ENCODE assay signal across 19 cellular contexts in the genomic region with DNA sequence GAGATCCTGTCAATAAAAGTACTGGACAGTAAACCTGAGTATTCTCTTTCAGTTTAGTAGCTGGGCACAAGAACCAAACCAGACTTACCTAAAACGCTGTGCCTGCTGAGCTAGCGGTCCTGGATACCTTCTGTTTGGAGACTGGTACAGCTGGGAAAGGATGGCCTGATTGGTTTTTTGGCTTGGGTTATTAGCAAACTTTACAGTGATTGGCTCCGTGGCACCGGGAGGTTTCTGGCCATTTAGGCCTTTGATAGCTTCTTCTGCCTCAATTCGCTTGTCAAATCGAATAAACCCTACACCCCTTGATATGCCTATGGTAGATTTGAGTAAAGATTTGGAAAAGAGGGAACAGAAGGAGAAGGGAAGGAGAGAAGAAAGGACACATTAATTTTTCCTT.
DNase-seq lines count a peak whose midpoint lies in the region; ATAC-seq and TF ChIP-seq lines count a peak whose summit lies in the region.
"Had no signal": no experiment of that assay in that cellular context is flagged by ENCODE, and none has a peak within 500 bp of the region (broad histone marks: within the 10 kb centered on the region; RNA-seq: fewer than 3 reads in every experiment).

No MANE protein-coding gene starts in this region.

- in situ Hi-C loops in G401 (cut with HindIII; ENCODE audit: low sequenced_read_pairs), result no loop called here

- H3K27ac Mint-ChIP-seq in nephron progenitor cell, result peak overlapping the region; percentile 17
- no peak overlapping the region for H3K27ac Mint-ChIP-seq in stimulated activated effector memory CD8-positive, alpha-beta T cell treated with anti-CD3 and anti-CD28 coated beads, Interleukin-12 subunit alpha, Interleukin-12 subunit beta, amount 100 ng/mL, for 72 hours
- H3K27ac Mint-ChIP-seq: B cell; CD4-positive, CD25-positive, alpha-beta regulatory T cell; CD8-positive, alpha-beta T cell had no signal

- no peak for ATAC-seq in stimulated activated effector memory CD8-positive, alpha-beta T cell treated with anti-CD3 and anti-CD28 coated beads, Interleukin-12 subunit alpha, Interleukin-12 subunit beta, amount 100 ng/mL, for 72 hours
- ATAC-seq: CD8-positive, alpha-beta T cell had no signal

- no peaks in the 10 kb centered on the region for H3K9me3 Mint-ChIP-seq in nephron progenitor cell
- H3K9me3 Mint-ChIP-seq in stimulated activated effector memory CD8-positive, alpha-beta T cell treated with anti-CD3 and anti-CD28 coated beads, Interleukin-12 subunit alpha, Interleukin-12 subunit beta, amount 100 ng/mL, for 72 hours, result no peaks in the 10 kb centered on the region

- peak; percentile 98 for DNase-seq in G401 (ENCODE audit: low spot score)
- peak; percentile 70 to 92 for DNase-seq in cerebellar nuclear complex (lab: John Stamatoyannopoulos, UW)
- DNase-seq in nephron progenitor cell, result no peak
- no peak for DNase-seq in GM10248 (ENCODE audit: extremely low spot score)
- DNase-seq in stimulated activated effector memory CD8-positive, alpha-beta T cell treated with anti-CD3 and anti-CD28 coated beads, Interleukin-12 subunit alpha, Interleukin-12 subunit beta, amount 100 ng/mL, for 72 hours (ENCODE audit: low spot score in 2 of 2), result no peak
- DNase-seq in activated effector memory CD4-positive, alpha-beta T cell treated with Interleukin-2 at 50 U/mL for 16 hours, result no peak
- DNase-seq: Caco-2; CD4-positive, CD25-positive, alpha-beta regulatory T cell; CD8-positive, alpha-beta T cell; DMS153; DND-41; GDM1; H7; HCEC 1CT had no signal

- peaks cover 8% of the 10 kb centered on the region for H3K4me1 Mint-ChIP-seq in nephron progenitor cell
- no peaks in the 10 kb centered on the region for H3K4me1 Mint-ChIP-seq in stimulated activated effector memory CD8-positive, alpha-beta T cell treated with anti-CD3 and anti-CD28 coated beads, Interleukin-12 subunit alpha, Interleukin-12 subunit beta, amount 100 ng/mL, for 72 hours
- H3K4me1 Mint-ChIP-seq: B cell; CD4-positive, CD25-positive, alpha-beta regulatory T cell had no signal

- CTCF ChIA-PET in GM10248 (lab: Yijun Ruan, JAX), result interaction anchor here (0.9 to 2.5 kb wide), 4 partner anchors 10 to 31 kb away, joined by 3 to 9 read pairs (median 4); no protein-coding TSS in a partner anchor

- peak overlapping the region; percentile 48; the same call in 1 of the 2 replicates for H3K27ac ChIP-seq in VCaP
- H3K27ac ChIP-seq: 22Rv1, BLaER1, C4-2B had no signal

- no peaks in the 10 kb centered on the region for H3K27me3 Mint-ChIP-seq in nephron progenitor cell (ENCODE audit: low read depth, poor library complexity)
- H3K27me3 Mint-ChIP-seq: B cell; CD4-positive, CD25-positive, alpha-beta regulatory T cell had no signal

- H3K4me3 Mint-ChIP-seq in nephron progenitor cell, result no peak overlapping the region
- no peak overlapping the region for H3K4me3 Mint-ChIP-seq in stimulated activated effector memory CD8-positive, alpha-beta T cell treated with anti-CD3 and anti-CD28 coated beads, Interleukin-12 subunit alpha, Interleukin-12 subunit beta, amount 100 ng/mL, for 72 hours
- H3K4me3 Mint-ChIP-seq: B cell; CD4-positive, CD25-positive, alpha-beta regulatory T cell; CD8-positive, alpha-beta T cell had no signal

- TF ChIP-seq CTCF in VCaP (conservative IDR thresholded peaks at IDR 0.05) (no peak), nephron progenitor cell (IDR thresholded peaks at IDR 0.05) (no peak), GM10248 (IDR thresholded peaks at IDR 0.05; ENCODE audit: control extremely low read depth, extremely low read depth, low read depth, missing control alignments) (no peak)

- no peaks in the 10 kb centered on the region for H3K36me3 Mint-ChIP-seq in nephron progenitor cell (ENCODE audit: low read depth)
- no peaks in the 10 kb centered on the region for H3K36me3 Mint-ChIP-seq in stimulated activated effector memory CD8-positive, alpha-beta T cell treated with anti-CD3 and anti-CD28 coated beads, Interleukin-12 subunit alpha, Interleukin-12 subunit beta, amount 100 ng/mL, for 72 hours
- H3K36me3 Mint-ChIP-seq: CD4-positive, CD25-positive, alpha-beta regulatory T cell; CD8-positive, alpha-beta T cell had no signal

- POLR2A ChIA-PET in GM10248 (lab: Yijun Ruan, JAX), result no interaction called here

Comparison
In these comparisons a context has a peak if more than half of its experiments do, and no peak if none do; other contexts are left out.
1. DNase-seq: peak in G401 (single experiment) and cerebellar nuclear complex (2 of 2); none in nephron progenitor cell (single experiment), GM10248 (single experiment), stimulated activated effector memory CD8-positive, alpha-beta T cell treated with anti-CD3 and anti-CD28 coated beads, Interleukin-12 subunit alpha, Interleukin-12 subunit beta, amount 100 ng/mL, for 72 hours (0 of 2) and activated effector memory CD4-positive, alpha-beta T cell treated with Interleukin-2 at 50 U/mL for 16 hours (single experiment).